ENCODE assay signal across 15 cellular contexts in genomic region chr17:3885271-3885670, GRCh38.
"Had no signal": no experiment of that assay in that cellular context is flagged by ENCODE, and none has a peak within 500 bp of the region (broad histone marks: within the 10 kb centered on the region; RNA-seq: fewer than 3 reads in every experiment).

No MANE protein-coding gene starts in this region.

- ATAC-seq: activated naive CD4-positive, alpha-beta T cell treated with anti-CD3 and anti-CD28 coated beads, Interleukin-2, amount 50 U/mL, for 72 hours; gastrocnemius medialis; stimulated activated naive B cell treated with anti-CD40 and anti-IgM and Interleukin-4, amounts not matched to agents 10 μg/mL and 1 μg/mL and 100 μg/mL, for 72 hours; T-helper 17 cell had no signal

- H3K9me3 ChIP-seq: colonic mucosa, gastrocnemius medialis, left lung had no signal

- DNase-seq: activated CD4-positive, alpha-beta T cell treated with anti-CD3 and anti-CD28 coated beads, Interleukin-2, amount 10 ng/mL, durations not matched to agents 7 days and 5 days; activated CD4-positive, CD25-positive, alpha-beta regulatory T cell; activated effector memory CD4-positive, alpha-beta T cell treated with anti-CD3 and anti-CD28 coated beads, Interleukin-2, amount 50 U/mL, for 16 hours; activated T-cell treated with anti-CD3 and anti-CD28 coated beads, Interleukin-2, amount 50 U/mL, for 1 hour; anterior cingulate cortex; colonic mucosa; effector CD4-positive, alpha-beta T cell; gastrocnemius medialis; left lung; small intestine; stimulated activated naive B cell treated with anti-CD40 and anti-IgM and Interleukin-4, amounts not matched to agents 10 μg/mL and 1 μg/mL and 100 μg/mL, for 72 hours; T-helper 17 cell had no signal

- H3K36me3 Mint-ChIP-seq: activated naive CD4-positive, alpha-beta T cell treated with anti-CD3 and anti-CD28 coated beads, Interleukin-2, amount 50 U/mL, for 72 hours; type B pancreatic cell had no signal

- H3K27me3 Mint-ChIP-seq: activated CD4-positive, alpha-beta T cell treated with anti-CD3 and anti-CD28 coated beads, Interleukin-2, amount 10 ng/mL, durations not matched to agents 7 days and 5 days; stimulated activated naive B cell treated with anti-CD40 and anti-IgM and Interleukin-4, amounts not matched to agents 10 μg/mL and 1 μg/mL and 100 μg/mL, for 72 hours; T-helper 17 cell had no signal

- H3K4me3 ChIP-seq: cardiac muscle cell, colonic mucosa, gastrocnemius medialis, left lung had no signal

- H3K27ac ChIP-seq: cardiac muscle cell, colonic mucosa, gastrocnemius medialis had no signal

- H3K27me3 ChIP-seq: cardiac muscle cell, colonic mucosa, gastrocnemius medialis, left lung had no signal

- H3K27ac Mint-ChIP-seq: stimulated activated naive B cell treated with anti-CD40 and anti-IgM and Interleukin-4, amounts not matched to agents 10 μg/mL and 1 μg/mL and 100 μg/mL, for 72 hours; type B pancreatic cell had no signal

- H3K4me3 Mint-ChIP-seq: activated CD4-positive, alpha-beta T cell treated with anti-CD3 and anti-CD28 coated beads, Interleukin-2, amount 10 ng/mL, durations not matched to agents 7 days and 5 days; stimulated activated naive B cell treated with anti-CD40 and anti-IgM and Interleukin-4, amounts not matched to agents 10 μg/mL and 1 μg/mL and 100 μg/mL, for 72 hours; type B pancreatic cell had no signal

- H3K9me3 Mint-ChIP-seq: activated CD4-positive, alpha-beta T cell treated with anti-CD3 and anti-CD28 coated beads, Interleukin-2, amount 10 ng/mL, durations not matched to agents 7 days and 5 days; activated naive CD4-positive, alpha-beta T cell treated with anti-CD3 and anti-CD28 coated beads, Interleukin-2, amount 50 U/mL, for 72 hours; stimulated activated naive B cell treated with anti-CD40 and anti-IgM and Interleukin-4, amounts not matched to agents 10 μg/mL and 1 μg/mL and 100 μg/mL, for 72 hours; type B pancreatic cell had no signal

- H3K36me3 ChIP-seq: cardiac muscle cell, colonic mucosa, gastrocnemius medialis had no signal
